Comparison of ENCODE assay signal across 8 cellular contexts in the genomic region with DNA sequence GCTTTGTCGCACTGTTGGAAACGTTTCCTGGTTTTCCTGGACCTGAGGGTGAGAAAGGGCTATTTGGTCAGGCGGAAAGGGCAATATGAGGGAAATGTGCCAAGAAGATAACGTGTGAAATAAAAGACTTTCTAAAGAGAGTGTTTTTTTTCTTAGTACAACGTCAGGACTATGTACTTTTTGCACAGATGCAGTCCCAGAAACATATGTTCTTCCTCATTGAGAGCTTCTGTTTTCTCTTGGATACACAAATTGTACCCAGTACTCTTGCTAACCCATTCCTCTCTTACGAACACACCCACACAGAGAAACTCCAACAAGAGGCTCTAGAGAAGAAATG. TPM values are rescaled to one million over a fixed set of nuclear protein-coding genes. Genes with fewer than 3 reads are reported as not detected.
DNase-seq lines count a peak whose midpoint lies in the region; ATAC-seq and TF ChIP-seq lines count a peak whose summit lies in the region.

No MANE protein-coding gene starts in this region.

- no peak overlapping the region for H3K27ac ChIP-seq in CD4-positive, alpha-beta T cell (ENCODE audit: low read depth, low read length)
- peak overlapping the region; percentile 74 for H3K27ac ChIP-seq in PC-3 (ENCODE audit: low read length)

- H3K9me3 ChIP-seq in CD4-positive, alpha-beta T cell (ENCODE audit: control insufficient read depth, low read length) = no peaks in the 10 kb centered on the region
- H3K9me3 ChIP-seq in PC-3 (ENCODE audit: low read length) = no peaks in the 10 kb centered on the region
- H3K9me3 ChIP-seq in neuron (ENCODE audit: low read length) = no peaks in the 10 kb centered on the region

- H3F3A ChIP-seq in PC-3 (ENCODE audit: low read length, unreplicated experiment) = no peaks in the 10 kb centered on the region

- H3K4me3 ChIP-seq in PC-3 (ENCODE audit: low read length) (peak overlapping the region; percentile 73), neuron (ENCODE audit: low read length) (peak overlapping the region; percentile 73)

- H3K9me3 Mint-ChIP-seq in CD4-positive, alpha-beta T cell = no peaks in the 10 kb centered on the region
- H3K9me3 Mint-ChIP-seq in endothelial cell (ENCODE audit: unreplicated experiment) = no peaks in the 10 kb centered on the region

- intact Hi-C loops in CD4-positive, alpha-beta T cell (cut with DNase I, micrococcal nuclease) = no loop called here
- intact Hi-C loops in PC-3 (cut with micrococcal nuclease) = loop anchor here (1.0 kb wide), 1 partner anchor 22 kb away; no protein-coding TSS in a partner anchor

- no peaks in the 10 kb centered on the region for H3K9me2 ChIP-seq in PC-3 (replicated peaks; ENCODE audit: low read length)

- H3K79me2 ChIP-seq in PC-3 (ENCODE audit: low read length) = peaks cover 15% of the 10 kb centered on the region

- H4K20me1 ChIP-seq in PC-3 (ENCODE audit: low read length) = no peaks in the 10 kb centered on the region

- CTCF ChIA-PET in CD4-positive, alpha-beta T cell (lab: Charles Lee) = no interaction called here
- CTCF ChIA-PET in PC-3 (lab: Charles Lee) = interaction anchor here (0.7 to 1.0 kb wide), 2 partner anchors 21 to 142 kb away, joined by 3 to 6 read pairs; partner anchors contain the start of gene YARS2

- no peak for TF ChIP-seq CTCF in CD4-positive, alpha-beta T cell (IDR thresholded peaks at IDR 0.05)
- TF ChIP-seq CTCF in PC-3 (conservative IDR thresholded peaks at IDR 0.05; ENCODE audit: low read depth, low read length) = no peak
- TF ChIP-seq CTCF in endothelial cell (IDR thresholded peaks at IDR 0.05; ENCODE audit: unreplicated experiment) = no peak

- H3K9ac ChIP-seq in PC-3 (ENCODE audit: low read length) = peak overlapping the region; percentile 55

- in situ Hi-C loops in ACHN (cut with HindIII; ENCODE audit: low pct_ligation_motif_present, low pct_unique_long_range_greater_than_20kb, low sequenced_read_pairs) = no loop called here

- H2AFZ ChIP-seq in PC-3 (ENCODE audit: low read length) = peak overlapping the region; percentile 82
- H2AFZ ChIP-seq in neuron (ENCODE audit: low read depth, low read length) = peak overlapping the region; percentile 95

- H3K4me1 ChIP-seq in PC-3 (ENCODE audit: insufficient read depth, low read length) (peaks cover 27% of the 10 kb centered on the region), neuron (ENCODE audit: insufficient read depth, low read length) (peaks cover 9% of the 10 kb centered on the region)

- no peak for DNase-seq in CD4-positive, alpha-beta T cell
- DNase-seq in PC-3 (no peak), endothelial cell (ENCODE audit: low spot score) (no peak), DMS153 treated with DMSO at 0.1 percent for 48 hours (lab: John Stamatoyannopoulos, UW; ENCODE audit: unreplicated experiment) (no peak), ACHN (no peak), SHP77 treated with DMSO at 0.1 percent for 48 hours (lab: John Stamatoyannopoulos, UW) (no peak)

- POLR2A ChIA-PET in CD4-positive, alpha-beta T cell (lab: Charles Lee) = interaction anchor here (0.6 to 1.5 kb wide), 2 partner anchors 22 to 1235 kb away, joined by 3 read pairs; no protein-coding TSS in a partner anchor
- POLR2A ChIA-PET in PC-3 (lab: Charles Lee; ENCODE audit: unreplicated experiment) = interaction anchor here (0.6 to 1.2 kb wide), 3 partner anchors 20 to 141 kb away, joined by 6 to 11 read pairs (median 8); partner anchors contain the start of gene YARS2

- H3K4me3 Mint-ChIP-seq in CD4-positive, alpha-beta T cell = peak overlapping the region; percentile 76
- H3K4me3 Mint-ChIP-seq in endothelial cell (ENCODE audit: unreplicated experiment) = peak overlapping the region; percentile 88

- TSS peak; percentile 95 for BruUV-seq in PC-3 (replicated peaks; lab: Mats Ljungman, UMichigan)

- peaks cover 61% of the 10 kb centered on the region for H3K27me3 Mint-ChIP-seq in CD4-positive, alpha-beta T cell
- H3K27me3 Mint-ChIP-seq in endothelial cell (ENCODE audit: unreplicated experiment) = peaks cover 7% of the 10 kb centered on the region

- H3K4me1 Mint-ChIP-seq in CD4-positive, alpha-beta T cell (ENCODE audit: low read depth) = peaks cover 35% of the 10 kb centered on the region
- H3K4me1 Mint-ChIP-seq in endothelial cell (ENCODE audit: unreplicated experiment) = peaks cover 29% of the 10 kb centered on the region

- peaks cover 49% of the 10 kb centered on the region for H3K27me3 ChIP-seq in CD4-positive, alpha-beta T cell (ENCODE audit: control insufficient read depth, insufficient read depth, low read length)
- H3K27me3 ChIP-seq in PC-3 (ENCODE audit: low read length) (no peaks in the 10 kb centered on the region), neuron (ENCODE audit: insufficient read depth, low read length) (peaks cover 36% of the 10 kb centered on the region)

- no peak for ATAC-seq in CD4-positive, alpha-beta T cell (ENCODE audit: poor library complexity)
- ATAC-seq in PC-3 (no peak; the same call in 1 of the 2 replicates), HG03469 (IDR thresholded peaks at IDR 0.05; ENCODE audit: unreplicated experiment) (no peak)

- H3K36me3 Mint-ChIP-seq in CD4-positive, alpha-beta T cell (ENCODE audit: low read depth) = no peaks in the 10 kb centered on the region
- peaks cover 4% of the 10 kb centered on the region for H3K36me3 Mint-ChIP-seq in endothelial cell (ENCODE audit: low read depth, unreplicated experiment)

- H3K27ac Mint-ChIP-seq in CD4-positive, alpha-beta T cell = no peak overlapping the region
- no peak overlapping the region for H3K27ac Mint-ChIP-seq in endothelial cell (ENCODE audit: unreplicated experiment)

- H3K4me2 ChIP-seq in PC-3 (ENCODE audit: low read length) = peak overlapping the region; percentile 93

- H3K36me3 ChIP-seq in PC-3 (ENCODE audit: low read depth, low read length) (no peaks in the 10 kb centered on the region), neuron (ENCODE audit: insufficient read depth, low read length) (no peaks in the 10 kb centered on the region)

RNA-seq across cellular contexts. Expression of gene PKP2, which starts 0.7 kb away (rescaled TPM):
- under 1 TPM; 0.22 to 0.31 TPM for total RNA-seq in CD4-positive, alpha-beta T cell
- 12.7 TPM in 2 replicates for total RNA-seq in PC-3 (2014; rRNA removed)
- 9.0 TPM for total RNA-seq in endothelial cell (ENCODE audit: unreplicated experiment)
